15 cellular contexts compared by ENCODE assay signal in genomic region chr13:26590951-26591350, GRCh38. TPM values are rescaled to one million over a fixed set of nuclear protein-coding genes. Genes with fewer than 3 reads are reported as not detected.
A peak's percentile ranks its signal among the peaks of the same experiment; 100 is the strongest.
DNase-seq lines count a peak whose midpoint lies in the region; ATAC-seq, FAIRE-seq and TF ChIP-seq lines count a peak whose summit lies in the region.
"Had no signal": no experiment of that assay in that cellular context is flagged by ENCODE, and none has a peak within 500 bp of the region (broad histone marks: within the 10 kb centered on the region; RNA-seq: fewer than 3 reads in every experiment).

No MANE protein-coding gene starts in this region.

- CTCF ChIA-PET in WTC11 (lab: Charles Lee), result interaction anchor here (1.8 to 2.0 kb wide), 3 partner anchors 15 to 107 kb away, joined by 6 to 10 read pairs (median 9); no protein-coding TSS in a partner anchor

- peak overlapping the region; percentile 27 for H3K27ac ChIP-seq in temporal lobe (ENCODE audit: low read depth, low read length)
- no peak overlapping the region for H3K27ac ChIP-seq in vagina
- H3K27ac ChIP-seq: BLaER1 had no signal

- peaks cover 37% of the 10 kb centered on the region for H3K4me1 Mint-ChIP-seq in WTC11
- H3K4me1 Mint-ChIP-seq: CD8-positive, alpha-beta memory T cell had no signal

- H3K27ac Mint-ChIP-seq in WTC11, result no peak overlapping the region
- H3K27ac Mint-ChIP-seq: CD8-positive, alpha-beta memory T cell had no signal

- H3K9me3 Mint-ChIP-seq in WTC11, result no peaks in the 10 kb centered on the region

- H3K27me3 ChIP-seq in vagina, result no peaks in the 10 kb centered on the region
- H3K27me3 ChIP-seq: BLaER1 had no signal

- TF ChIP-seq POLR2A in vagina (IDR thresholded peaks at IDR 0.05), result no peak

- H3K36me3 Mint-ChIP-seq in WTC11, result no peaks in the 10 kb centered on the region
- H3K36me3 Mint-ChIP-seq: CD8-positive, alpha-beta memory T cell had no signal

- intact Hi-C loops in vagina (cut with DNase I), result no loop called here

- H3K36me3 ChIP-seq in vagina, result no peaks in the 10 kb centered on the region
- H3K36me3 ChIP-seq: BLaER1, HAP-1 had no signal

- TF ChIP-seq CTCF in WTC11 (IDR thresholded peaks at IDR 0.05), result no peak
- TF ChIP-seq CTCF in vagina (IDR thresholded peaks at IDR 0.05), result no peak

- H3K4me3 Mint-ChIP-seq in WTC11, result no peak overlapping the region
- H3K4me3 Mint-ChIP-seq: CD8-positive, alpha-beta memory T cell had no signal

- H3K9me3 ChIP-seq in vagina, result no peaks in the 10 kb centered on the region
- H3K9me3 ChIP-seq: BLaER1, HAP-1 had no signal

- peak; percentile 7 for DNase-seq in SKM-1 (lab: John Stamatoyannopoulos, UW; ENCODE audit: unreplicated experiment)
- DNase-seq in SKM-1 treated with dmso at 0.1 percent for 144 hours (lab: John Stamatoyannopoulos, UW; ENCODE audit: unreplicated experiment), result no peak
- no peak for DNase-seq in WTC11 (ENCODE audit: low spot score)
- no peak for DNase-seq in left lobe of liver (ENCODE audit: low spot score)
- DNase-seq in NCI-H526 treated with DMSO at 0.1 percent for 48 hours (lab: John Stamatoyannopoulos, UW), result no peak
- DNase-seq in vagina (ENCODE audit: extremely low spot score in 2 of 2), result no peak
- DNase-seq in urothelium cell line (ENCODE audit: low spot score), result no peak
- DNase-seq: 8988T; CD8-positive, alpha-beta memory T cell; Karpas-422; NCI-H1930; NCI-H510A had no signal

- H3K4me1 ChIP-seq in vagina, result peaks cover 12% of the 10 kb centered on the region
- H3K4me1 ChIP-seq: HAP-1 had no signal

- no peak for FAIRE-seq in urothelium cell line (lab: Jason Lieb, UNC)

- peak; percentile 52 for ATAC-seq in WTC11
- peak; percentile 38 for ATAC-seq in left lobe of liver

- H3K27me3 Mint-ChIP-seq in WTC11 (ENCODE audit: low read depth), result no peaks in the 10 kb centered on the region; the same call in 1 of the 2 replicates

- no peak overlapping the region for H3K4me3 ChIP-seq in vagina
- H3K4me3 ChIP-seq: BLaER1, HAP-1 had no signal

- POLR2A ChIA-PET in WTC11 (lab: Charles Lee), result no interaction called here

TF ChIP-seq in WTC11, 78 proteins besides CTCF, POLR2A, EP300 and RAD21:
- no peak for TF ChIP-seq CBFB (CRISPR knock-in tag; IDR thresholded peaks at IDR 0.05; ENCODE audit: low read depth)

RNA-seq across cellular contexts. Expression of gene WASF3, which starts 33.5 kb away (rescaled TPM):
- total RNA-seq in WTC11 (2021), result 26.8 to 33.7 TPM (median 32.6 TPM) in 3 replicates
- 8.5 TPM for total RNA-seq in left lobe of liver
- total RNA-seq in temporal lobe, result 20.9 TPM
- total RNA-seq in vagina, result 20.4 TPM
